ENCODE assay signal across 1 cellular context in genomic region chr20:34514897-34515483, GRCh38.
A peak's percentile ranks its signal among the peaks of the same experiment; 100 is the strongest.
TF ChIP-seq lines count a peak whose summit lies in the region.

No MANE protein-coding gene starts in this region.

TF ChIP-seq in HepG2, 621 proteins besides CTCF, POLR2A, EP300 and RAD21 (continued from another document and continues in another):
- TF ChIP-seq, protein P1, sequence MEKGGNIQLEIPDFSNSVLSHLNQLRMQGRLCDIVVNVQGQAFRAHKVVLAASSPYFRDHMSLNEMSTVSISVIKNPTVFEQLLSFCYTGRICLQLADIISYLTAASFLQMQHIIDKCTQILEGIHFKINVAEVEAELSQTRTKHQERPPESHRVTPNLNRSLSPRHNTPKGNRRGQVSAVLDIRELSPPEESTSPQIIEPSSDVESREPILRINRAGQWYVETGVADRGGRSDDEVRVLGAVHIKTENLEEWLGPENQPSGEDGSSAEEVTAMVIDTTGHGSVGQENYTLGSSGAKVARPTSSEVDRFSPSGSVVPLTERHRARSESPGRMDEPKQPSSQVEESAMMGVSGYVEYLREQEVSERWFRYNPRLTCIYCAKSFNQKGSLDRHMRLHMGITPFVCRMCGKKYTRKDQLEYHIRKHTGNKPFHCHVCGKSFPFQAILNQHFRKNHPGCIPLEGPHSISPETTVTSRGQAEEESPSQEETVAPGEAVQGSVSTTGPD (CRISPR knock-in tag; IDR thresholded peaks at IDR 0.05) = no peak
- TF ChIP-seq MIER3 (CRISPR knock-in tag; IDR thresholded peaks at IDR 0.05; ENCODE audit: borderline replicate concordance) = no peak
- no peak for TF ChIP-seq ZMYM3 (CRISPR knock-in tag; IDR thresholded peaks at IDR 0.05)
- no peak for TF ChIP-seq ZNF235 (CRISPR knock-in tag; IDR thresholded peaks at IDR 0.05; ENCODE audit: borderline replicate concordance)
- TF ChIP-seq ZSCAN22 (CRISPR knock-in tag; IDR thresholded peaks at IDR 0.05) = no peak
- TF ChIP-seq ZBTB4 (CRISPR knock-in tag; IDR thresholded peaks at IDR 0.05; ENCODE audit: borderline replicate concordance) = no peak
- TF ChIP-seq KDM2A (CRISPR knock-in tag; IDR thresholded peaks at IDR 0.05; ENCODE audit: borderline replicate concordance, low read depth) = no peak
- TF ChIP-seq STAG1 (CRISPR knock-in tag; IDR thresholded peaks at IDR 0.05) = no peak
- TF ChIP-seq PAF1 (CRISPR knock-in tag; IDR thresholded peaks at IDR 0.05) = no peak
- TF ChIP-seq ZNF556 (CRISPR knock-in tag; IDR thresholded peaks at IDR 0.05; ENCODE audit: borderline replicate concordance) = no peak
- TF ChIP-seq RFX3 (CRISPR knock-in tag; IDR thresholded peaks at IDR 0.05) = no peak
- no peak for TF ChIP-seq ZNF781 (CRISPR knock-in tag; IDR thresholded peaks at IDR 0.05; ENCODE audit: borderline replicate concordance, not compliant biosample characterization)
- TF ChIP-seq TEF (CRISPR knock-in tag; IDR thresholded peaks at IDR 0.05) = no peak
- TF ChIP-seq GABPA (IDR thresholded peaks at IDR 0.05; ENCODE audit: low read depth, low read length) = no peak
- TF ChIP-seq GABPA (CRISPR knock-in tag; IDR thresholded peaks at IDR 0.05; ENCODE audit: low read depth) = no peak
- 0 out of 2 replicates have a peak, but pooled peaks have one; percentile 61 for TF ChIP-seq ZBTB44 (CRISPR knock-in tag; IDR thresholded peaks at IDR 0.05)
- 0 out of 2 replicates have a peak, but pooled peaks have one; percentile 64 for TF ChIP-seq REXO4 (CRISPR knock-in tag; IDR thresholded peaks at IDR 0.05; ENCODE audit: borderline replicate concordance)
- TF ChIP-seq HNRNPUL1 (IDR thresholded peaks at IDR 0.05; ENCODE audit: low read depth, low read length) = no peak
- no peak for TF ChIP-seq ZNF180 (CRISPR knock-in tag; IDR thresholded peaks at IDR 0.05; ENCODE audit: borderline replicate concordance, low read depth)
- TF ChIP-seq ZNF598 (CRISPR knock-in tag; IDR thresholded peaks at IDR 0.05; ENCODE audit: borderline replicate concordance) = no peak
- no peak; the same call in 1 of the 2 replicates for TF ChIP-seq SOX13 (IDR thresholded peaks at IDR 0.05)
- no peak for TF ChIP-seq SOX13 (CRISPR knock-in tag; conservative IDR thresholded peaks at IDR 0.05 in 1 of 2, IDR thresholded peaks at IDR 0.05 in 1 of 2)
- TF ChIP-seq ZNF367 (CRISPR knock-in tag; IDR thresholded peaks at IDR 0.05; ENCODE audit: borderline replicate concordance) = no peak
- no peak for TF ChIP-seq XBP1 (CRISPR knock-in tag; IDR thresholded peaks at IDR 0.05)
- no peak for TF ChIP-seq TBL1XR1 (IDR thresholded peaks at IDR 0.05; ENCODE audit: borderline replicate concordance, low read length, partially characterized antibody)
- TF ChIP-seq RNF2 (conservative IDR thresholded peaks at IDR 0.05; ENCODE audit: low read depth) = no peak
- no peak for TF ChIP-seq ZSCAN12 (CRISPR knock-in tag; IDR thresholded peaks at IDR 0.05)
- TF ChIP-seq GATA4 (IDR thresholded peaks at IDR 0.05; ENCODE audit: borderline replicate concordance, low read depth) = 0 out of 2 replicates have a peak, but pooled peaks have one; percentile 38
- no peak; the same call in 1 of the 2 replicates for TF ChIP-seq ZNF264 (CRISPR knock-in tag; IDR thresholded peaks at IDR 0.05)
- TF ChIP-seq ZNF510 (CRISPR knock-in tag; IDR thresholded peaks at IDR 0.05; ENCODE audit: low read depth) = no peak
- peak; percentile 67 for TF ChIP-seq HNRNPLL (IDR thresholded peaks at IDR 0.05; ENCODE audit: low read depth, low read length, poor library complexity, severe bottlenecking)
- TF ChIP-seq TFAP4 (IDR thresholded peaks at IDR 0.05; ENCODE audit: borderline replicate concordance, low read depth) = no peak
- 0 out of 2 replicates have a peak, but pooled peaks have one; percentile 13 for TF ChIP-seq CBX5 (CRISPR knock-in tag; IDR thresholded peaks at IDR 0.05; ENCODE audit: borderline replicate concordance)
- no peak for TF ChIP-seq THAP7 (CRISPR knock-in tag; IDR thresholded peaks at IDR 0.05)
- no peak for TF ChIP-seq ATAD3A (CRISPR knock-in tag; IDR thresholded peaks at IDR 0.05)
- no peak for TF ChIP-seq KLF15 (CRISPR knock-in tag; IDR thresholded peaks at IDR 0.05; ENCODE audit: borderline replicate concordance)
- no peak for TF ChIP-seq RORA (CRISPR knock-in tag; IDR thresholded peaks at IDR 0.05)
- TF ChIP-seq FOXC1 (CRISPR knock-in tag; IDR thresholded peaks at IDR 0.05; ENCODE audit: borderline replicate concordance) = no peak
- TF ChIP-seq ZNF441 (CRISPR knock-in tag; IDR thresholded peaks at IDR 0.05; ENCODE audit: borderline replicate concordance) = no peak
- no peak for TF ChIP-seq MAF1 (CRISPR knock-in tag; IDR thresholded peaks at IDR 0.05; ENCODE audit: borderline replicate concordance)
- TF ChIP-seq FOXJ3 (CRISPR knock-in tag; IDR thresholded peaks at IDR 0.05; ENCODE audit: borderline replicate concordance) = no peak; the same call in 1 of the 2 replicates
- no peak for TF ChIP-seq SKIL (CRISPR knock-in tag; IDR thresholded peaks at IDR 0.05; ENCODE audit: borderline replicate concordance)
- no peak for TF ChIP-seq ZSCAN5A (CRISPR knock-in tag; IDR thresholded peaks at IDR 0.05; ENCODE audit: borderline replicate concordance)
- no peak for TF ChIP-seq ZNF777 (CRISPR knock-in tag; IDR thresholded peaks at IDR 0.05)
- TF ChIP-seq CAMTA2 (CRISPR knock-in tag; IDR thresholded peaks at IDR 0.05; ENCODE audit: borderline replicate concordance) = no peak
- no peak for TF ChIP-seq ARNT (IDR thresholded peaks at IDR 0.05)
- TF ChIP-seq, protein P2, sequence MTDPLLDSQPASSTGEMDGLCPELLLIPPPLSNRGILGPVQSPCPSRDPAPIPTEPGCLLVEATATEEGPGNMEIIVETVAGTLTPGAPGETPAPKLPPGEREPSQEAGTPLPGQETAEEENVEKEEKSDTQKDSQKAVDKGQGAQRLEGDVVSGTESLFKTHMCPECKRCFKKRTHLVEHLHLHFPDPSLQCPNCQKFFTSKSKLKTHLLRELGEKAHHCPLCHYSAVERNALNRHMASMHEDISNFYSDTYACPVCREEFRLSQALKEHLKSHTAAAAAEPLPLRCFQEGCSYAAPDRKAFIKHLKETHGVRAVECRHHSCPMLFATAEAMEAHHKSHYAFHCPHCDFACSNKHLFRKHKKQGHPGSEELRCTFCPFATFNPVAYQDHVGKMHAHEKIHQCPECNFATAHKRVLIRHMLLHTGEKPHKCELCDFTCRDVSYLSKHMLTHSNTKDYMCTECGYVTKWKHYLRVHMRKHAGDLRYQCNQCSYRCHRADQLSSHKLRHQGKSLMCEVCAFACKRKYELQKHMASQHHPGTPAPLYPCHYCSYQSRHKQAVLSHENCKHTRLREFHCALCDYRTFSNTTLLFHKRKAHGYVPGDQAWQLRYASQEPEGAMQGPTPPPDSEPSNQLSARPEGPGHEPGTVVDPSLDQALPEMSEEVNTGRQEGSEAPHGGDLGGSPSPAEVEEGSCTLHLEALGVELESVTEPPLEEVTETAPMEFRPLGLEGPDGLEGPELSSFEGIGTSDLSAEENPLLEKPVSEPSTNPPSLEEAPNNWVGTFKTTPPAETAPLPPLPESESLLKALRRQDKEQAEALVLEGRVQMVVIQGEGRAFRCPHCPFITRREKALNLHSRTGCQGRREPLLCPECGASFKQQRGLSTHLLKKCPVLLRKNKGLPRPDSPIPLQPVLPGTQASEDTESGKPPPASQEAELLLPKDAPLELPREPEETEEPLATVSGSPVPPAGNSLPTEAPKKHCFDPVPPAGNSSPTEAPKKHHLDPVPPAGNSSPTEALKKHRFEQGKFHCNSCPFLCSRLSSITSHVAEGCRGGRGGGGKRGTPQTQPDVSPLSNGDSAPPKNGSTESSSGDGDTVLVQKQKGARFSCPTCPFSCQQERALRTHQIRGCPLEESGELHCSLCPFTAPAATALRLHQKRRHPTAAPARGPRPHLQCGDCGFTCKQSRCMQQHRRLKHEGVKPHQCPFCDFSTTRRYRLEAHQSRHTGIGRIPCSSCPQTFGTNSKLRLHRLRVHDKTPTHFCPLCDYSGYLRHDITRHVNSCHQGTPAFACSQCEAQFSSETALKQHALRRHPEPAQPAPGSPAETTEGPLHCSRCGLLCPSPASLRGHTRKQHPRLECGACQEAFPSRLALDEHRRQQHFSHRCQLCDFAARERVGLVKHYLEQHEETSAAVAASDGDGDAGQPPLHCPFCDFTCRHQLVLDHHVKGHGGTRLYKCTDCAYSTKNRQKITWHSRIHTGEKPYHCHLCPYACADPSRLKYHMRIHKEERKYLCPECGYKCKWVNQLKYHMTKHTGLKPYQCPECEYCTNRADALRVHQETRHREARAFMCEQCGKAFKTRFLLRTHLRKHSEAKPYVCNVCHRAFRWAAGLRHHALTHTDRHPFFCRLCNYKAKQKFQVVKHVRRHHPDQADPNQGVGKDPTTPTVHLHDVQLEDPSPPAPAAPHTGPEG (CRISPR knock-in tag; IDR thresholded peaks at IDR 0.05) = peak; percentile 14; the same call in 1 of the 2 replicates
- TF ChIP-seq ZC3H13 (CRISPR knock-in tag; IDR thresholded peaks at IDR 0.05) = peak; percentile 59; the same call in 1 of the 2 replicates
